ENCODE assay signal across 21 cellular contexts in genomic region chr2:196391149-196391479, GRCh38.
"Had no signal": no experiment of that assay in that cellular context is flagged by ENCODE, and none has a peak within 500 bp of the region (broad histone marks: within the 10 kb centered on the region; RNA-seq: fewer than 3 reads in every experiment).

No MANE protein-coding gene starts in this region.

- H3K4me1 Mint-ChIP-seq: activated B cell treated with CpG ODN at 0.5 μM for 24 hours; activated naive CD8-positive, alpha-beta T cell treated with anti-CD3 and anti-CD28 coated beads for 36 hours; activated T-helper 17 cell treated with anti-CD3 and anti-CD28 coated beads, Interleukin-2, amount 50 U/mL, for 72 hours; nephron had no signal

- ATAC-seq: activated T-helper 17 cell treated with anti-CD3 and anti-CD28 coated beads, Interleukin-2, amount 50 U/mL, for 72 hours; foreskin keratinocyte; left lung had no signal

- H3K4me3 Mint-ChIP-seq: activated B cell treated with CpG ODN at 0.5 μM for 24 hours; activated CD4-positive, alpha-beta memory T cell treated with anti-CD3 and anti-CD28 coated beads for 36 hours; activated naive CD8-positive, alpha-beta T cell treated with anti-CD3 and anti-CD28 coated beads for 36 hours; activated T-helper 17 cell treated with anti-CD3 and anti-CD28 coated beads, Interleukin-2, amount 50 U/mL, for 72 hours; endodermal cell; nephron had no signal

- H3K27ac Mint-ChIP-seq: activated B cell treated with CpG ODN at 0.5 μM for 24 hours; activated CD4-positive, alpha-beta memory T cell treated with anti-CD3 and anti-CD28 coated beads for 36 hours; activated naive CD8-positive, alpha-beta T cell treated with anti-CD3 and anti-CD28 coated beads for 36 hours; activated T-helper 17 cell treated with anti-CD3 and anti-CD28 coated beads, Interleukin-2, amount 50 U/mL, for 72 hours; endodermal cell; nephron had no signal

- DNase-seq: activated B cell treated with CpG ODN at 0.5 μM for 24 hours; activated CD4-positive, alpha-beta memory T cell treated with anti-CD3 and anti-CD28 coated beads for 36 hours; activated CD4-positive, alpha-beta T cell treated with anti-CD3 and anti-CD28 coated beads for 4 hours; activated naive CD4-positive, alpha-beta T cell; activated naive CD8-positive, alpha-beta T cell treated with anti-CD3 and anti-CD28 coated beads for 36 hours; activated T-cell treated with anti-CD3 and anti-CD28 coated beads, Interleukin-2, amount 50 U/mL, for 1 hour; amniotic stem cell; endodermal cell; left lung; midbrain; nucleus accumbens; posterior cingulate gyrus; retina; spleen; stimulated activated CD8-positive, alpha-beta memory T cell treated with anti-CD3 and anti-CD28 coated beads, Interleukin-4, amount 100 ng/mL, for 48 hours; stimulated activated naive CD4-positive, alpha-beta T cell; T-helper 9 cell; thyroid gland had no signal

- H3K36me3 Mint-ChIP-seq: activated CD4-positive, alpha-beta memory T cell treated with anti-CD3 and anti-CD28 coated beads for 36 hours; activated naive CD8-positive, alpha-beta T cell treated with anti-CD3 and anti-CD28 coated beads for 36 hours had no signal

- H3K9me3 Mint-ChIP-seq: activated CD4-positive, alpha-beta memory T cell treated with anti-CD3 and anti-CD28 coated beads for 36 hours; activated T-helper 17 cell treated with anti-CD3 and anti-CD28 coated beads, Interleukin-2, amount 50 U/mL, for 72 hours had no signal
